14 cellular contexts compared by ENCODE assay signal in genomic region chr6:33413200-33413599, GRCh38. TPM values are rescaled to one million over a fixed set of nuclear protein-coding genes. Genes with fewer than 3 reads are reported as not detected.
DNase-seq lines count a peak whose midpoint lies in the region; ATAC-seq and TF ChIP-seq lines count a peak whose summit lies in the region.
"Had no signal": no experiment of that assay in that cellular context is flagged by ENCODE, and none has a peak within 500 bp of the region (broad histone marks: within the 10 kb centered on the region; RNA-seq: fewer than 3 reads in every experiment).

No MANE protein-coding gene starts in this region.

- peaks cover 15% of the 10 kb centered on the region for H3K4me1 ChIP-seq in neural progenitor cell

- H3K4me2 ChIP-seq in neural progenitor cell = no peak overlapping the region

- CTCF ChIA-PET in activated CD4-positive, alpha-beta memory T cell treated with anti-CD3 and anti-CD28 coated beads for 36 hours (lab: Charles Lee) = interaction anchor here (2.0 kb wide), 1 partner anchor 12 kb away, joined by 6 read pairs; no protein-coding TSS in a partner anchor
- CTCF ChIA-PET in activated CD4-positive, alpha-beta memory T cell treated with anti-CD3 and anti-CD28 coated beads, Interleukin-2, amount 10 ng/mL, durations not matched to agents 7 days and 5 days (lab: Charles Lee) = no interaction called here

- peaks cover 2% of the 10 kb centered on the region for H3K36me3 ChIP-seq in neural progenitor cell
- H3K36me3 ChIP-seq in brain microvascular endothelial cell (replicated peaks) = peaks cover 34% of the 10 kb centered on the region

- H3K4me3 ChIP-seq in neural progenitor cell (no peak overlapping the region), brain microvascular endothelial cell (ENCODE audit: low read depth, low read length) (no peak overlapping the region)

- H3K9ac ChIP-seq in neural progenitor cell = no peak overlapping the region

- peaks cover 64% of the 10 kb centered on the region for H3F3A ChIP-seq in neural progenitor cell (ENCODE audit: low read depth)

- in situ Hi-C loops in brain microvascular endothelial cell (cut with HindIII; ENCODE audit: low pct_ligation_motif_present, low sequenced_read_pairs) = no loop called here

- no peaks in the 10 kb centered on the region for H3K27me3 Mint-ChIP-seq in activated CD4-positive, alpha-beta memory T cell treated with anti-CD3 and anti-CD28 coated beads for 36 hours
- no peaks in the 10 kb centered on the region for H3K27me3 Mint-ChIP-seq in activated CD4-positive, alpha-beta memory T cell treated with anti-CD3 and anti-CD28 coated beads, Interleukin-2, amount 10 ng/mL, durations not matched to agents 7 days and 5 days
- H3K27me3 Mint-ChIP-seq in IgD-negative memory B cell (no peaks in the 10 kb centered on the region), chondrocyte (ENCODE audit: low read depth) (no peaks in the 10 kb centered on the region), neural progenitor cell (ENCODE audit: insufficient read depth, low read depth) (peaks cover 6% of the 10 kb centered on the region)
- H3K27me3 Mint-ChIP-seq: stimulated activated naive CD8-positive, alpha-beta T cell treated with anti-CD3 and anti-CD28 coated beads, Interleukin-15, Interleukin-2, amounts not matched to agents 100 ng/mL and 50 ng/mL, for 24 hours had no signal

- peaks cover 38% of the 10 kb centered on the region for H3K36me3 Mint-ChIP-seq in activated CD4-positive, alpha-beta memory T cell treated with anti-CD3 and anti-CD28 coated beads for 36 hours
- peaks cover 47% of the 10 kb centered on the region for H3K36me3 Mint-ChIP-seq in activated CD4-positive, alpha-beta memory T cell treated with anti-CD3 and anti-CD28 coated beads, Interleukin-2, amount 10 ng/mL, durations not matched to agents 7 days and 5 days (ENCODE audit: low read depth)
- H3K36me3 Mint-ChIP-seq in IgD-negative memory B cell (no peaks in the 10 kb centered on the region), chondrocyte (ENCODE audit: low read depth) (peaks cover 12% of the 10 kb centered on the region), neural progenitor cell (peaks cover 24% of the 10 kb centered on the region)

- H4K20me1 ChIP-seq in neural progenitor cell (ENCODE audit: low read depth) = peaks cover 27% of the 10 kb centered on the region

- H3K4me3 Mint-ChIP-seq in activated CD4-positive, alpha-beta memory T cell treated with anti-CD3 and anti-CD28 coated beads for 36 hours = no peak overlapping the region
- H3K4me3 Mint-ChIP-seq in activated CD4-positive, alpha-beta memory T cell treated with anti-CD3 and anti-CD28 coated beads, Interleukin-2, amount 10 ng/mL, durations not matched to agents 7 days and 5 days = no peak overlapping the region
- H3K4me3 Mint-ChIP-seq in IgD-negative memory B cell (peak overlapping the region in 3 of 4 donors; percentile 70 to 88 (median 71)), chondrocyte (ENCODE audit: unreplicated experiment) (no peak overlapping the region), neural progenitor cell (peak overlapping the region; percentile 5)

- H3K27ac Mint-ChIP-seq in activated CD4-positive, alpha-beta memory T cell treated with anti-CD3 and anti-CD28 coated beads for 36 hours = peak overlapping the region; percentile 52
- no peak overlapping the region for H3K27ac Mint-ChIP-seq in activated CD4-positive, alpha-beta memory T cell treated with anti-CD3 and anti-CD28 coated beads, Interleukin-2, amount 10 ng/mL, durations not matched to agents 7 days and 5 days
- H3K27ac Mint-ChIP-seq in IgD-negative memory B cell (peak overlapping the region; percentile 16 to 99 (median 96)), chondrocyte (ENCODE audit: unreplicated experiment) (peak overlapping the region; percentile 27), neural progenitor cell (no peak overlapping the region)

- peaks cover 53% of the 10 kb centered on the region for H3K79me2 ChIP-seq in neural progenitor cell (ENCODE audit: low read depth)

- POLR2A ChIA-PET in activated CD4-positive, alpha-beta memory T cell treated with anti-CD3 and anti-CD28 coated beads for 36 hours (lab: Charles Lee) = no interaction called here
- POLR2A ChIA-PET in activated CD4-positive, alpha-beta memory T cell treated with anti-CD3 and anti-CD28 coated beads, Interleukin-2, amount 10 ng/mL, durations not matched to agents 7 days and 5 days (lab: Charles Lee) = interaction anchor here (1.4 kb wide), 1 partner anchor 18 kb away, joined by 3 read pairs; no protein-coding TSS in a partner anchor

- DNase-seq in activated CD4-positive, alpha-beta memory T cell treated with anti-CD3 and anti-CD28 coated beads for 36 hours = no peak
- DNase-seq in activated CD4-positive, alpha-beta memory T cell treated with anti-CD3 and anti-CD28 coated beads, Interleukin-2, amount 10 ng/mL, durations not matched to agents 7 days and 5 days = no peak
- DNase-seq in chondrocyte (ENCODE audit: low spot score) = no peak
- no peak for DNase-seq in neural progenitor cell (ENCODE audit: low spot score)
- no peak for DNase-seq in brain microvascular endothelial cell
- DNase-seq in stimulated activated CD8-positive, alpha-beta memory T cell treated with anti-CD3 and anti-CD28 coated beads, Interleukin-4, amount 100 ng/mL, for 48 hours = no peak
- DNase-seq: activated T-cell treated with anti-CD3 and anti-CD28 coated beads for 4 hours; DMS153; effector CD8-positive, alpha-beta T cell; NCI-H146 had no signal

- H3K9me3 Mint-ChIP-seq in activated CD4-positive, alpha-beta memory T cell treated with anti-CD3 and anti-CD28 coated beads for 36 hours = no peaks in the 10 kb centered on the region
- no peaks in the 10 kb centered on the region for H3K9me3 Mint-ChIP-seq in activated CD4-positive, alpha-beta memory T cell treated with anti-CD3 and anti-CD28 coated beads, Interleukin-2, amount 10 ng/mL, durations not matched to agents 7 days and 5 days
- H3K9me3 Mint-ChIP-seq in IgD-negative memory B cell (no peaks in the 10 kb centered on the region), chondrocyte (ENCODE audit: low read depth) (no peaks in the 10 kb centered on the region), neural progenitor cell (no peaks in the 10 kb centered on the region)
- H3K9me3 Mint-ChIP-seq: stimulated activated naive CD8-positive, alpha-beta T cell treated with anti-CD3 and anti-CD28 coated beads, Interleukin-15, Interleukin-2, amounts not matched to agents 100 ng/mL and 50 ng/mL, for 24 hours had no signal

- ATAC-seq in HG03354 (IDR thresholded peaks at IDR 0.05; ENCODE audit: poor library complexity, severe bottlenecking, unreplicated experiment) = no peak
- ATAC-seq: SK-N-SH treated with all-trans-retinoic acid at 6 μM for 48 hours had no signal

- no peaks in the 10 kb centered on the region for H3K27me3 ChIP-seq in neural progenitor cell
- H3K27me3 ChIP-seq in brain microvascular endothelial cell (replicated peaks) = no peaks in the 10 kb centered on the region

- peaks cover 56% of the 10 kb centered on the region for H3K4me1 Mint-ChIP-seq in activated CD4-positive, alpha-beta memory T cell treated with anti-CD3 and anti-CD28 coated beads for 36 hours (ENCODE audit: low read depth)
- H3K4me1 Mint-ChIP-seq in activated CD4-positive, alpha-beta memory T cell treated with anti-CD3 and anti-CD28 coated beads, Interleukin-2, amount 10 ng/mL, durations not matched to agents 7 days and 5 days = peaks cover 65% of the 10 kb centered on the region
- H3K4me1 Mint-ChIP-seq in IgD-negative memory B cell (peaks cover 31 to 51% (median 43%) of the 10 kb centered on the region in 3 donors), chondrocyte (ENCODE audit: low read depth) (peaks cover 52% of the 10 kb centered on the region), neural progenitor cell (peaks cover 49% of the 10 kb centered on the region)

- H3K27ac ChIP-seq in neural progenitor cell (no peak overlapping the region), brain microvascular endothelial cell (no peak overlapping the region)

- H3K9me3 ChIP-seq in neural progenitor cell (ENCODE audit: low read depth) = no peaks in the 10 kb centered on the region

- TF ChIP-seq CTCF in chondrocyte (IDR thresholded peaks at IDR 0.05) = no peak
- no peak for TF ChIP-seq CTCF in neural progenitor cell (IDR thresholded peaks at IDR 0.05)
- TF ChIP-seq CTCF in brain microvascular endothelial cell (IDR thresholded peaks at IDR 0.05; ENCODE audit: low read depth, low read length, missing control alignments) = no peak

- H2AFZ ChIP-seq in neural progenitor cell (replicated peaks) = no peak overlapping the region

- intact Hi-C loops in activated CD4-positive, alpha-beta memory T cell treated with anti-CD3 and anti-CD28 coated beads for 36 hours (cut with micrococcal nuclease) = loop anchor here (5.0 to 10.0 kb wide), 3 partner anchors 282 to 1218 kb away; partner anchors contain the start of genes GPSM3, HMGA1 and PBX2

RNA-seq across cellular contexts. Expression of gene PHF1, which starts 2.4 kb away (rescaled TPM):
- total RNA-seq in activated CD4-positive, alpha-beta memory T cell treated with anti-CD3 and anti-CD28 coated beads for 36 hours = 10 to 100 TPM; 32.4 to 42.3 TPM
- 10 to 100 TPM; 46.4 to 51.4 TPM for total RNA-seq in activated CD4-positive, alpha-beta memory T cell treated with anti-CD3 and anti-CD28 coated beads, Interleukin-2, amount 10 ng/mL, durations not matched to agents 7 days and 5 days
- polyA plus RNA-seq in IgD-negative memory B cell = 77.0 TPM
- total RNA-seq in chondrocyte (39.0 to 43.2 TPM (median 42.7 TPM) in 3 replicates), neural progenitor cell (ENCODE audit: low replicate concordance) (25.6 and 55.8 TPM in 2 replicates)

RNA-seq across cellular contexts. Expression of gene CUTA, which starts 4.7 kb away (rescaled TPM):
- total RNA-seq in activated CD4-positive, alpha-beta memory T cell treated with anti-CD3 and anti-CD28 coated beads for 36 hours = 100 to 1,000 TPM; 190 to 198 TPM
- total RNA-seq in activated CD4-positive, alpha-beta memory T cell treated with anti-CD3 and anti-CD28 coated beads, Interleukin-2, amount 10 ng/mL, durations not matched to agents 7 days and 5 days = 100 to 1,000 TPM; 243 TPM
- polyA plus RNA-seq in IgD-negative memory B cell = 449 TPM
- total RNA-seq in chondrocyte (204 to 241 TPM (median 218 TPM) in 3 replicates), neural progenitor cell (ENCODE audit: low replicate concordance) (118 and 186 TPM in 2 replicates)

RNA-seq across cellular contexts. Expression of gene SYNGAP1, which starts 6.7 kb away (rescaled TPM):
- total RNA-seq in activated CD4-positive, alpha-beta memory T cell treated with anti-CD3 and anti-CD28 coated beads for 36 hours = 10 to 100 TPM; 34.3 to 35.8 TPM
- 10 to 100 TPM; 35.3 to 39.7 TPM for total RNA-seq in activated CD4-positive, alpha-beta memory T cell treated with anti-CD3 and anti-CD28 coated beads, Interleukin-2, amount 10 ng/mL, durations not matched to agents 7 days and 5 days
- 0.54 TPM for polyA plus RNA-seq in IgD-negative memory B cell
- total RNA-seq in chondrocyte (24.2 to 32.6 TPM (median 24.7 TPM) in 3 replicates), neural progenitor cell (ENCODE audit: low replicate concordance) (14.1 and 29.7 TPM in 2 replicates)

RNA-seq across cellular contexts. Expression of gene KIFC1, which starts 21.6 kb away (rescaled TPM):
- 100 to 1,000 TPM in 1 of 2 experiments, 10 to 100 TPM in 1; 94.6 to 103 TPM for total RNA-seq in activated CD4-positive, alpha-beta memory T cell treated with anti-CD3 and anti-CD28 coated beads for 36 hours
- 100 to 1,000 TPM; 125 to 127 TPM for total RNA-seq in activated CD4-positive, alpha-beta memory T cell treated with anti-CD3 and anti-CD28 coated beads, Interleukin-2, amount 10 ng/mL, durations not matched to agents 7 days and 5 days
- 0.23 TPM for polyA plus RNA-seq in IgD-negative memory B cell
- total RNA-seq in chondrocyte (7.4 to 10.4 TPM (median 8.1 TPM) in 3 replicates), neural progenitor cell (ENCODE audit: low replicate concordance) (93.9 and 179 TPM in 2 replicates)

RNA-seq across cellular contexts. Expression of gene ZBTB9, which starts 41.2 kb away (rescaled TPM):
- total RNA-seq in activated CD4-positive, alpha-beta memory T cell treated with anti-CD3 and anti-CD28 coated beads for 36 hours = 10 to 100 TPM in 1 of 2 experiments, 1 to 10 TPM in 1; 9.7 to 10.1 TPM
- 1 to 10 TPM; 6.9 to 7.4 TPM for total RNA-seq in activated CD4-positive, alpha-beta memory T cell treated with anti-CD3 and anti-CD28 coated beads, Interleukin-2, amount 10 ng/mL, durations not matched to agents 7 days and 5 days
- 9.0 TPM for polyA plus RNA-seq in IgD-negative memory B cell
- total RNA-seq in chondrocyte (6.8 to 7.8 TPM (median 7.1 TPM) in 3 replicates), neural progenitor cell (ENCODE audit: low replicate concordance) (10.2 and 12.7 TPM in 2 replicates)

Comparison
In these comparisons a context has a peak if more than half of its experiments do, and no peak if none do; other contexts are left out.
1. H3K27ac Mint-ChIP-seq: peak in activated CD4-positive, alpha-beta memory T cell treated with anti-CD3 and anti-CD28 coated beads for 36 hours (single experiment), IgD-negative memory B cell (3 of 3) and chondrocyte (single experiment); none in activated CD4-positive, alpha-beta memory T cell treated with anti-CD3 and anti-CD28 coated beads, Interleukin-2, amount 10 ng/mL, durations not matched to agents 7 days and 5 days (single experiment) and neural progenitor cell (single experiment).
2. H3K4me3 Mint-ChIP-seq: peak in IgD-negative memory B cell (3 of 4) and neural progenitor cell (single experiment); none in activated CD4-positive, alpha-beta memory T cell treated with anti-CD3 and anti-CD28 coated beads for 36 hours (single experiment), activated CD4-positive, alpha-beta memory T cell treated with anti-CD3 and anti-CD28 coated beads, Interleukin-2, amount 10 ng/mL, durations not matched to agents 7 days and 5 days (single experiment) and chondrocyte (single experiment).